Comparison of ENCODE assay signal across 25 cellular contexts in the genomic region with DNA sequence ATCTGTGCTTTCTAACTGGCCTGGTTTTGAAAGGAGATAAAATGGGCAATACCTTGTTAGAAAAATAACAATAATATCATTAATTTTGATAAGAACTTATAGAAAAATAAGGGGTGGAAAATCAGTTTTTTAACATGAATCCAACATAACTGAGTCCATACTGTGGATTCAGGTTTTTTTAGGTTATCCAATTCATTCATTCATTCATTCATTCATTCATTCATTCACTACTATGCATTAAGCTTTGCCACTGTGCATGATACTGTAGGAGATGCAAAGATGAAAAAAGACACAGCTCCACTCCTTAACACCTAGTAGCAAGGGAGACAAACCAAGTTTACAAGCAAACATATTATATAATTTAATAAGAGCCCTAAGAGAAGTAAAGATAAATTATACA.
"Had no signal": no experiment of that assay in that cellular context is flagged by ENCODE, and none has a peak within 500 bp of the region (broad histone marks: within the 10 kb centered on the region; RNA-seq: fewer than 3 reads in every experiment).

No MANE protein-coding gene starts in this region.

- H3K9me3 ChIP-seq: neutrophil, pancreas, psoas muscle, right lobe of liver, sigmoid colon, stomach, thoracic aorta, thyroid gland, tibial nerve, upper lobe of left lung, vagina had no signal

- H3K27ac ChIP-seq: neutrophil, pancreas, psoas muscle, right lobe of liver, sigmoid colon, stomach, thoracic aorta, thyroid gland, tibial nerve, upper lobe of left lung, vagina had no signal

- H3K4me3 ChIP-seq: psoas muscle, right lobe of liver, sigmoid colon, stomach, thoracic aorta, thyroid gland, tibial nerve, upper lobe of left lung, vagina had no signal

- DNase-seq: nephron progenitor cell; pancreas; posterior cingulate gyrus; psoas muscle; right cardiac atrium; right lobe of liver; sigmoid colon; stimulated activated CD4-positive, alpha-beta T cell treated with anti-CD3 and anti-CD28 coated beads, Interleukin-15, amount 100 ng/mL, for 24 hours; stimulated activated CD4-positive, alpha-beta T cell treated with anti-CD3 and anti-CD28 coated beads, Interleukin-2, amount 100 ng/mL, for 24 hours; stimulated activated CD4-positive, alpha-beta T cell treated with anti-CD3 and anti-CD28 coated beads, Interleukin-2, amount 100 ng/mL, for 48 hours; stimulated activated CD4-positive, alpha-beta T cell treated with anti-CD3 and anti-CD28 coated beads, Interleukin-4, amount 100 ng/mL, for 24 hours; stimulated activated naive B cell treated with anti-CD40 and anti-IgM and Interleukin-4, amounts not matched to agents 10 μg/mL and 1 μg/mL and 100 μg/mL, for 72 hours; stimulated activated naive CD4-positive, alpha-beta T cell treated with Interleukin-2 at 50 U/mL for 16 hours; stomach; trophoblast cell; upper lobe of left lung had no signal

- H3K36me3 ChIP-seq: neutrophil, pancreas, right lobe of liver, sigmoid colon, stomach, thoracic aorta, thyroid gland, tibial nerve, upper lobe of left lung, vagina had no signal

- H3K4me1 ChIP-seq: pancreas, psoas muscle, right lobe of liver, sigmoid colon, tibial nerve, upper lobe of left lung, vagina had no signal

- ATAC-seq: natural killer cell treated with Interleukin-12 subunit alpha and Interleukin-12 subunit beta and Interleukin-15 and Interleukin-18, amount 100 ng/mL, for 72 hours; psoas muscle; right cardiac atrium; right lobe of liver; stimulated activated effector memory CD8-positive, alpha-beta T cell treated with anti-CD3 and anti-CD28 coated beads, Interleukin-12 subunit alpha, Interleukin-12 subunit beta, amount 100 ng/mL, for 72 hours; stimulated activated naive B cell treated with anti-CD40 and anti-IgM and Interleukin-4, amounts not matched to agents 10 μg/mL and 1 μg/mL and 100 μg/mL, for 72 hours had no signal

- FAIRE-seq: pancreas, small intestine, urothelium cell line had no signal

- H3K27me3 ChIP-seq: neutrophil, pancreas, right lobe of liver, sigmoid colon, stomach, thyroid gland, tibial nerve, upper lobe of left lung, vagina had no signal
